Comparison of ENCODE assay signal across 8 cellular contexts in the genomic region with DNA sequence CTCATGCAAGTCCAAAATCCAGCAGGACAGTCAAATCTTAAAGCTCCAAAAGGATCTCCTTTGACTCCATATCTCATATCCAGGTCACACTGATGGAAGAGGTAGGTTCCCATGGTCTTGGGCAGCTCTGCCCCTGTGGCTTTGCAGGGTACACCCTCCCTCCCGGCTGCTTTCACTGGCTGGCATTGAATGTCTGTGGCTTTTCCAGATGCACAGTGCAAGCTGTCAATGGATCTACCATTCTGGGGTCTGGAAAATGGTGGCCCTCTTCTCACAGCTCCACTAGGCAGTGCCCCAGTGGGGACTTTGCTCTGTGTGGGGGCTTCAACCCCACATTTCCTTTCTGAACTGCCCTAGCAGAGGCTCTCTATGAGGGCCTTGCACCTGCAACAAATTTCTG. TPM values are rescaled to one million over a fixed set of nuclear protein-coding genes. Genes with fewer than 3 reads are reported as not detected.
"Had no signal": no experiment of that assay in that cellular context is flagged by ENCODE, and none has a peak within 500 bp of the region (broad histone marks: within the 10 kb centered on the region; RNA-seq: fewer than 3 reads in every experiment).

No MANE protein-coding gene starts in this region.

RNA-seq across cellular contexts. Expression of gene LRRC3B, which starts 19.3 kb away (rescaled TPM):
- total RNA-seq: kidney epithelial cell; left lobe of liver; left lung; lung microvascular endothelial cell; mammary epithelial cell; mesenteric fat pad; myocyte; naive thymus-derived CD4-positive, alpha-beta T cell had no signal
